ENCODE assay signal across 1 cellular context in genomic region chr7:76358053-76358477, GRCh38.
TF ChIP-seq lines count a peak whose summit lies in the region.

No MANE protein-coding gene starts in this region.

TF ChIP-seq in WTC11, 78 proteins besides CTCF, POLR2A, EP300 and RAD21 (continued from another document and continues in another):
- TF ChIP-seq ATF2 (CRISPR knock-in tag; IDR thresholded peaks at IDR 0.05; ENCODE audit: borderline replicate concordance, low read depth) (no peak), IRF2 (CRISPR knock-in tag; IDR thresholded peaks at IDR 0.05; ENCODE audit: borderline replicate concordance, low read depth) (no peak), CBFB (CRISPR knock-in tag; IDR thresholded peaks at IDR 0.05; ENCODE audit: low read depth) (no peak), ZBTB21 (CRISPR knock-in tag; IDR thresholded peaks at IDR 0.05; ENCODE audit: borderline replicate concordance) (no peak), GRHL2 (CRISPR knock-in tag; IDR thresholded peaks at IDR 0.05; ENCODE audit: insufficient replicate concordance, severe bottlenecking) (no peak), CREM (CRISPR knock-in tag; IDR thresholded peaks at IDR 0.05) (0 out of 2 replicates have a peak, but pooled peaks have one; percentile 21), AR (CRISPR knock-in tag; IDR thresholded peaks at IDR 0.05) (no peak), ATF6 (CRISPR knock-in tag; IDR thresholded peaks at IDR 0.05) (no peak), TEAD4 (CRISPR knock-in tag; IDR thresholded peaks at IDR 0.05) (no peak), FOXP4 (CRISPR knock-in tag; IDR thresholded peaks at IDR 0.05) (peak; percentile 51; the same call in 1 of the 2 replicates), E2F1 (CRISPR knock-in tag; IDR thresholded peaks at IDR 0.05) (no peak), KAT7 (CRISPR knock-in tag; IDR thresholded peaks at IDR 0.05; ENCODE audit: borderline replicate concordance) (no peak), MLX (CRISPR knock-in tag; IDR thresholded peaks at IDR 0.05) (no peak), OVOL2 (CRISPR knock-in tag; IDR thresholded peaks at IDR 0.05; ENCODE audit: borderline replicate concordance) (no peak), ESRRA (CRISPR knock-in tag; IDR thresholded peaks at IDR 0.05; ENCODE audit: borderline replicate concordance) (0 out of 2 replicates have a peak, but pooled peaks have one; percentile 0), ELF4 (CRISPR knock-in tag; IDR thresholded peaks at IDR 0.05; ENCODE audit: low read depth) (no peak), USF1 (CRISPR knock-in tag; IDR thresholded peaks at IDR 0.05) (no peak), SP1 (CRISPR knock-in tag; conservative IDR thresholded peaks at IDR 0.05) (0 out of 2 replicates have a peak, but pooled peaks have one; percentile 10), CREB1 (CRISPR knock-in tag; IDR thresholded peaks at IDR 0.05) (no peak), TP53 (CRISPR knock-in tag; IDR thresholded peaks at IDR 0.05) (no peak), AFF4 (CRISPR knock-in tag; IDR thresholded peaks at IDR 0.05; ENCODE audit: borderline replicate concordance) (no peak), ZMAT4 (CRISPR knock-in tag; IDR thresholded peaks at IDR 0.05) (no peak), NR3C1 (CRISPR knock-in tag; conservative IDR thresholded peaks at IDR 0.05; ENCODE audit: low read depth) (no peak), ERG (CRISPR knock-in tag; IDR thresholded peaks at IDR 0.05) (no peak), ZNF532 (CRISPR knock-in tag; IDR thresholded peaks at IDR 0.05; ENCODE audit: borderline replicate concordance) (no peak), PRRX2 (CRISPR knock-in tag; IDR thresholded peaks at IDR 0.05) (no peak), ZNF138 (CRISPR knock-in tag; conservative IDR thresholded peaks at IDR 0.05) (no peak), ZNF425 (CRISPR knock-in tag; conservative IDR thresholded peaks at IDR 0.05) (no peak)
